ENCODE assay signal across 8 cellular contexts in the genomic region with DNA sequence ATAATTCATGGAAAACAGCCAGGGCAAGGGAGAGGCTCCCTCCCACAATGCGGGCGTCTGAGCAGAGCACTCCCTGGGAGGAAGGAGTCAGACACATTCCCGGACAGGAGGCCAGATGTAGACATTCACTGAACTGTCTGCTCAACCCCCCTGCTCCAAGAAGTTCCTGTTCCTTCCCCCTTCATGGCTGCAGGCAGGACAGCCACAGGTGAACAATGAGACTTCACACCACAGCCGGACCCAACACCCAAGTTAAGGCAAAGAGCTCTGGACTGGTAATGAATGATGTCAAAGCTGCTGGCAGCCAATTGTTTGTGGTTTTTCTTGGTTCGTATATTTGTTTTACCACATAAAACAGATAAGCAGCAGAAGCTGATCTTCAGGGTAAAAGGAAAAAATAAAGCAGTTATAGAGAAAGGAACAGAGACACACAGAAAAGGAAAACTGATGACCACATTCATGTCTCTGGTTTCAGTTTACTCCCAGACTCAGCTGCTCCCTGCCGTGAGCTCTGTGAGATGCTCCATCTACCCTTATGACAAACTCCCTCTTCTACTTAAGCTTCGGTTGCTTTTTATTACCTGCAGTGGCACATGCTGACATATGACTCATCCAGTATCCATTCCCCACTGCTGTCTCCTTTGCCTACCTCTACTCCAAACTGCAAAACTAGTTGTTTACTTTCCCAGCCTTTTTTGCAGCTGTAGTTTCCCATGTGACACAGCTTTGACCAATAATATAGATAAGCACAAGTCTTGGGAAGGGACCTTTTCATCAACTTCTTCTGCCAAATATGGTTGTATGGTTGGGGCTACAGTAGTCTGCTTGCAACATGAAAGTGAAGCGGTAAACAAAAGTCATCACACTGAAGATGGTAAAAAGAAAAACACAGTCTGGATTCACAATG. TPM values are rescaled to one million over a fixed set of nuclear protein-coding genes. Genes with fewer than 3 reads are reported as not detected.
A peak's percentile ranks its signal among the peaks of the same experiment; 100 is the strongest.
DNase-seq lines count a peak whose midpoint lies in the region; ATAC-seq and TF ChIP-seq lines count a peak whose summit lies in the region.

No MANE protein-coding gene starts in this region.

- peaks cover 2% of the 10 kb centered on the region for H3K36me3 Mint-ChIP-seq in activated CD8-positive, alpha-beta memory T cell treated with anti-CD3 and anti-CD28 coated beads, Interleukin-2, amount 10 ng/mL, durations not matched to agents 7 days and 5 days

- no peaks in the 10 kb centered on the region for H3K79me2 ChIP-seq in Loucy (ENCODE audit: insufficient read depth, low read length)

- no peaks in the 10 kb centered on the region for H3K9me3 Mint-ChIP-seq in activated CD8-positive, alpha-beta memory T cell treated with anti-CD3 and anti-CD28 coated beads, Interleukin-2, amount 10 ng/mL, durations not matched to agents 7 days and 5 days (ENCODE audit: low read depth)

- TF ChIP-seq POLR2A in testis (IDR thresholded peaks at IDR 0.05) = no peak

- no peaks in the 10 kb centered on the region for H3K9me2 ChIP-seq in Loucy (replicated peaks; ENCODE audit: low read depth, low read length)

- CTCF ChIA-PET in activated CD8-positive, alpha-beta memory T cell treated with anti-CD3 and anti-CD28 coated beads, Interleukin-2, amount 10 ng/mL, durations not matched to agents 7 days and 5 days (lab: Charles Lee) = interaction anchor here (0.7 to 2.0 kb wide), 6 partner anchors 11 to 37 kb away, joined by 3 to 20 read pairs (median 6); no protein-coding TSS in a partner anchor

- intact Hi-C loops in mucosa of descending colon (cut with DNase I, micrococcal nuclease) = no loop called here
- intact Hi-C loops in testis (cut with DNase I; ENCODE audit: low total_unique reads) = no loop called here

- no peak for TF ChIP-seq CTCF in Loucy (conservative IDR thresholded peaks at IDR 0.05; ENCODE audit: low read length)
- TF ChIP-seq CTCF in mucosa of descending colon (IDR thresholded peaks at IDR 0.05) = no peak
- no peak for TF ChIP-seq CTCF in testis (IDR thresholded peaks at IDR 0.05)

- peaks cover 5% of the 10 kb centered on the region; the same call in 1 of the 2 replicates for H3F3A ChIP-seq in Loucy (ENCODE audit: low read depth)

- WGBS in testis, 2 donors = 62 to 63% methylated on average over 8 of the region's 8 CpGs

- peak; percentile 58 for DNase-seq in activated CD8-positive, alpha-beta memory T cell treated with anti-CD3 and anti-CD28 coated beads, Interleukin-2, amount 10 ng/mL, durations not matched to agents 7 days and 5 days
- no peak for DNase-seq in activated CD8-positive, alpha-beta memory T cell treated with anti-CD3 and anti-CD28 coated beads, Interleukin-2, amount 50 U/mL, for 48 hours
- DNase-seq in astrocyte of the hippocampus (ENCODE audit: low read depth, low spot score) = peak; percentile 90
- peak in 1 of 3 donors; percentile 7 for DNase-seq in mucosa of descending colon
- no peak for DNase-seq in testis

- H3K9ac ChIP-seq in Loucy (ENCODE audit: low read depth, low read length, poor library complexity, severe bottlenecking) = peak overlapping the region; percentile 37

- ATAC-seq in activated CD8-positive, alpha-beta memory T cell treated with anti-CD3 and anti-CD28 coated beads, Interleukin-2, amount 10 ng/mL, durations not matched to agents 7 days and 5 days = peak; percentile 77
- ATAC-seq in mucosa of descending colon (peak; percentile 80), GM21390 (IDR thresholded peaks at IDR 0.05; ENCODE audit: unreplicated experiment) (no peak), HG03159 (IDR thresholded peaks at IDR 0.05; ENCODE audit: unreplicated experiment) (no peak)

- peak overlapping the region; percentile 63 for H3K4me3 ChIP-seq in Loucy (ENCODE audit: low read length, poor library complexity, severe bottlenecking)
- H3K4me3 ChIP-seq in mucosa of descending colon = no peak overlapping the region
- no peak overlapping the region for H3K4me3 ChIP-seq in testis

- H3K27me3 ChIP-seq in Loucy (ENCODE audit: insufficient read depth, low read length, poor library complexity, severe bottlenecking) = no peaks in the 10 kb centered on the region
- no peaks in the 10 kb centered on the region for H3K27me3 ChIP-seq in testis

- H3K27me3 Mint-ChIP-seq in activated CD8-positive, alpha-beta memory T cell treated with anti-CD3 and anti-CD28 coated beads, Interleukin-2, amount 10 ng/mL, durations not matched to agents 7 days and 5 days = peaks cover 21% of the 10 kb centered on the region

- peaks cover 34% of the 10 kb centered on the region for H3K4me1 Mint-ChIP-seq in activated CD8-positive, alpha-beta memory T cell treated with anti-CD3 and anti-CD28 coated beads, Interleukin-2, amount 10 ng/mL, durations not matched to agents 7 days and 5 days

- H3K9me3 ChIP-seq in Loucy (ENCODE audit: insufficient read depth, low read depth, low read length) (no peaks in the 10 kb centered on the region), mucosa of descending colon (no peaks in the 10 kb centered on the region), testis (no peaks in the 10 kb centered on the region)

- H3K4me3 Mint-ChIP-seq in activated CD8-positive, alpha-beta memory T cell treated with anti-CD3 and anti-CD28 coated beads, Interleukin-2, amount 10 ng/mL, durations not matched to agents 7 days and 5 days = peak overlapping the region; percentile 70

- no peak overlapping the region for H3K27ac ChIP-seq in testis

- H3K4me1 ChIP-seq in Loucy (ENCODE audit: insufficient read depth, low read length, poor library complexity, severe bottlenecking) = peaks cover 27% of the 10 kb centered on the region
- no peaks in the 10 kb centered on the region for H3K4me1 ChIP-seq in mucosa of descending colon (ENCODE audit: low read depth)
- no peaks in the 10 kb centered on the region for H3K4me1 ChIP-seq in testis

- peak overlapping the region; percentile 85 for H3K27ac Mint-ChIP-seq in activated CD8-positive, alpha-beta memory T cell treated with anti-CD3 and anti-CD28 coated beads, Interleukin-2, amount 10 ng/mL, durations not matched to agents 7 days and 5 days

- H3K36me3 ChIP-seq in Loucy (ENCODE audit: insufficient read depth, low read length) (no peaks in the 10 kb centered on the region; the same call in 1 of the 2 replicates), mucosa of descending colon (ENCODE audit: low read depth) (no peaks in the 10 kb centered on the region), testis (ENCODE audit: low read depth, missing control alignments) (no peaks in the 10 kb centered on the region)

- H3K4me2 ChIP-seq in Loucy (ENCODE audit: low read depth, low read length, poor library complexity, severe bottlenecking) = peak overlapping the region; percentile 78

- H2AFZ ChIP-seq in Loucy (ENCODE audit: low read length) = peak overlapping the region; percentile 24; the same call in 1 of the 2 replicates

- no peaks in the 10 kb centered on the region for H4K20me1 ChIP-seq in Loucy (ENCODE audit: insufficient read depth, low read length, poor library complexity, severe bottlenecking)

RNA-seq across cellular contexts. Expression of gene DZIP1L, which starts 33.1 kb away (rescaled TPM):
- under 1 TPM; 0.38 to 0.56 TPM for total RNA-seq in activated CD8-positive, alpha-beta memory T cell treated with anti-CD3 and anti-CD28 coated beads, Interleukin-2, amount 10 ng/mL, durations not matched to agents 7 days and 5 days
- total RNA-seq in mucosa of descending colon (1 to 10 TPM; 1.8 to 9.2 (median 3.2) TPM), testis (10 to 100 TPM; 22.1 to 24.6 TPM)
- polyA plus RNA-seq in testis (ENCODE audit: insufficient read depth, low read depth, low replicate concordance) = 6.6 TPM

RNA-seq across cellular contexts. Expression of gene A4GNT, which starts 49.9 kb away (rescaled TPM):
- total RNA-seq in activated CD8-positive, alpha-beta memory T cell treated with anti-CD3 and anti-CD28 coated beads, Interleukin-2, amount 10 ng/mL, durations not matched to agents 7 days and 5 days = not detected
- total RNA-seq in mucosa of descending colon = not detected
- total RNA-seq in testis = not detected
- not detected for polyA plus RNA-seq in testis (ENCODE audit: insufficient read depth, low read depth, low replicate concordance)

Comparison
In these comparisons a context has a peak if more than half of its experiments do, and no peak if none do; other contexts are left out.
1. DNase-seq: peak in activated CD8-positive, alpha-beta memory T cell treated with anti-CD3 and anti-CD28 coated beads, Interleukin-2, amount 10 ng/mL, durations not matched to agents 7 days and 5 days (single experiment) and astrocyte of the hippocampus (single experiment); none in activated CD8-positive, alpha-beta memory T cell treated with anti-CD3 and anti-CD28 coated beads, Interleukin-2, amount 50 U/mL, for 48 hours (single experiment) and testis (single experiment).
2. ATAC-seq: peak in activated CD8-positive, alpha-beta memory T cell treated with anti-CD3 and anti-CD28 coated beads, Interleukin-2, amount 10 ng/mL, durations not matched to agents 7 days and 5 days (single experiment) and mucosa of descending colon (single experiment); none in GM21390 (single experiment) and HG03159 (single experiment).